In the genomic region with DNA sequence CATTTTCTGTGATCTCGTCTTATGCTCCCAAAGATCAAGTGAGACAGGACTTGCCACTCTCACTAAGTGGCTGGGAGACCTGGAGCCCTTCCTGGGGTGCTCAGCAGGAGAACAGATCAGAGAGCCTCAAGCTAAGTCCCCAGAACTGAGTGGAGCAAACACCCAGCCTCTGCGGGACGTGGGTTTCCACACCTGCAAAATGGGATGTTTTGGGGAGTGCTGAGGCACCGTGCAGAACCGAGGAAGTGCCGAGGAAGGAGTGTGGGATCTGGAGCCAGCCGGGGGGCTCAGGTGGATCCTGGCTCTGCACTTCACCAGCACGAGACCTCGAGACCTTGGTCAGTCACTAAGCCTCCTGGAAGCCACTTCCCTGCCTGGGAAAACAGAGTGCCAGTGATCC, we compare ENCODE assay signal across 21 cellular contexts.
"Had no signal": no experiment of that assay in that cellular context is flagged by ENCODE, and none has a peak within 500 bp of the region (broad histone marks: within the 10 kb centered on the region; RNA-seq: fewer than 3 reads in every experiment).

No MANE protein-coding gene starts in this region.

- H3K9me3 ChIP-seq: MG63, SK-N-SH had no signal

- H3K27me3 ChIP-seq: MG63 had no signal

- H3K9ac ChIP-seq: SK-N-SH had no signal

- H3K4me3 ChIP-seq: MG63 had no signal

- DNase-seq: IMR-90, KG1, MG63, NCI-H1092, NCI-H1105 treated with DMSO at 0.1 percent for 48 hours, NCI-H1417 treated with DMSO at 0.1 percent for 48 hours, NCI-H146, NCI-H1694 treated with DMSO at 0.1 percent for 48 hours, NCI-H1930, NCI-H2081, NCI-H2107, NCI-H2227 treated with DMSO at 0.1 percent for 48 hours, NCI-H510A, NCI-H524 treated with DMSO at 0.1 percent for 48 hours, NCI-H69, NCI-H774, RPMI8226, SHP77, SK-N-SH had no signal

- H3K4me2 ChIP-seq: SK-N-SH had no signal

- H3K9me2 ChIP-seq: SK-N-SH had no signal

- FAIRE-seq: HepG2, RCC 7860 had no signal

- H3K36me3 ChIP-seq: MG63 had no signal

- ATAC-seq: HepG2 had no signal
